In genomic region chr1:21659099-21659923, GRCh38 we compare ENCODE assay signal across 8 cellular contexts. TPM values are rescaled to one million over a fixed set of nuclear protein-coding genes. Genes with fewer than 3 reads are reported as not detected.
DNase-seq lines count a peak whose midpoint lies in the region; ATAC-seq and TF ChIP-seq lines count a peak whose summit lies in the region.

No MANE protein-coding gene starts in this region.

- peaks cover 19% of the 10 kb centered on the region for H3K27me3 Mint-ChIP-seq in chondrocyte (ENCODE audit: low read depth)

- H3K4me1 Mint-ChIP-seq in chondrocyte (ENCODE audit: low read depth) = peaks cover 4% of the 10 kb centered on the region

- H3K9me3 Mint-ChIP-seq in chondrocyte (ENCODE audit: low read depth) = no peaks in the 10 kb centered on the region

- H3K4me3 Mint-ChIP-seq in chondrocyte (ENCODE audit: unreplicated experiment) = no peak overlapping the region

- no peaks in the 10 kb centered on the region for H3K36me3 Mint-ChIP-seq in chondrocyte (ENCODE audit: low read depth)

- no peak overlapping the region for H3K27ac Mint-ChIP-seq in chondrocyte (ENCODE audit: unreplicated experiment)

- DNase-seq in AG09319 (ENCODE audit: extremely low read depth, low read depth) = peak; percentile 10
- peak; percentile 44 for DNase-seq in H4 (ENCODE audit: low spot score)
- peak; percentile 82 for DNase-seq in NCI-H345 (lab: John Stamatoyannopoulos, UW)
- DNase-seq in activated CD4-positive, alpha-beta T cell treated with anti-CD3 and anti-CD28 coated beads for 4 hours = peak; percentile 72 to 73
- DNase-seq in chondrocyte (ENCODE audit: low spot score) = no peak
- DNase-seq in left kidney (ENCODE audit: low read depth, low spot score) = peak; percentile 90
- peak; percentile 79 for DNase-seq in stimulated activated CD4-positive, alpha-beta T cell treated with anti-CD3 and anti-CD28 coated beads, Interleukin-4, amount 100 ng/mL, for 24 hours

- no peak for ATAC-seq in HG03039 (IDR thresholded peaks at IDR 0.05; ENCODE audit: unreplicated experiment)

- TF ChIP-seq CTCF in AG09319 (IDR thresholded peaks at IDR 0.05; ENCODE audit: low read depth, low read length) (peak; percentile 89), chondrocyte (IDR thresholded peaks at IDR 0.05) (peak; percentile 96)

RNA-seq across cellular contexts. Expression of gene RAP1GAP, which starts 9.8 kb away (rescaled TPM):
- 2.0 and 2.3 TPM in 2 replicates for total RNA-seq in H4 (2014; rRNA removed; shearing (Covaris generic))
- 1.1 to 2.2 TPM (median 1.8 TPM) in 3 replicates for total RNA-seq in chondrocyte
